8 cellular contexts compared by ENCODE assay signal in genomic region chr15:31435256-31435781, GRCh38.
DNase-seq lines count a peak whose midpoint lies in the region; ATAC-seq lines count a peak whose summit lies in the region.

No MANE protein-coding gene starts in this region.

- no peaks in the 10 kb centered on the region for H3K9me3 ChIP-seq in duodenal mucosa (ENCODE audit: control insufficient read depth in 1 of 2, low read length in 2 of 2)

- H3K27me3 Mint-ChIP-seq in memory B cell, result no peaks in the 10 kb centered on the region

- peak overlapping the region; percentile 50 to 53 for H3K4me3 ChIP-seq in duodenal mucosa (ENCODE audit: low read depth in 1 of 2, low read length in 2 of 2)

- H3K9ac ChIP-seq in duodenal mucosa (ENCODE audit: low read depth in 1 of 2, low read length in 2 of 2), result peak overlapping the region; percentile 31 to 52

- H3K4me1 ChIP-seq in duodenal mucosa (ENCODE audit: control insufficient read depth in 1 of 2, insufficient read depth in 2 of 2, low read length in 2 of 2), result peaks cover 27 to 34% of the 10 kb centered on the region in 2 donors

- H3K27me3 ChIP-seq in duodenal mucosa (ENCODE audit: control insufficient read depth in 1 of 2, insufficient read depth in 2 of 2, low read length in 2 of 2), result no peaks in the 10 kb centered on the region

- H3K27ac Mint-ChIP-seq in memory B cell, result peak overlapping the region; percentile 91

- no peaks in the 10 kb centered on the region for H3K36me3 ChIP-seq in duodenal mucosa (ENCODE audit: control insufficient read depth in 1 of 2, insufficient read depth in 2 of 2, low read length in 2 of 2)

- DNase-seq in NCI-H2107 treated with DMSO at 0.1 percent for 48 hours (lab: John Stamatoyannopoulos, UW; ENCODE audit: unreplicated experiment) (peak; percentile 8), NCI-H2107 (lab: John Stamatoyannopoulos, UW) (no peak), NCI-H524 (lab: John Stamatoyannopoulos, UW) (peak; percentile 84 to 94), memory B cell (ENCODE audit: low spot score in 2 of 2) (peak; percentile 62 to 68)
- DNase-seq in activated CD4-positive, alpha-beta T cell treated with anti-CD3 and anti-CD28 coated beads, Interleukin-2, amount 50 U/mL, for 1 hour, result peak; percentile 75
- peak; percentile 59 for DNase-seq in stimulated activated CD8-positive, alpha-beta memory T cell treated with anti-CD3 and anti-CD28 coated beads, Interleukin-12 subunit alpha, Interleukin-12 subunit beta, amount 100 ng/mL, for 1 hour (ENCODE audit: low read depth)

- H3K36me3 Mint-ChIP-seq in memory B cell, result no peaks in the 10 kb centered on the region

- H3K4me1 Mint-ChIP-seq in memory B cell, result peaks cover 43% of the 10 kb centered on the region

- H3K4me3 Mint-ChIP-seq in memory B cell, result peak overlapping the region; percentile 84

- ATAC-seq in HG02970 (IDR thresholded peaks at IDR 0.05; ENCODE audit: low FRiP score, unreplicated experiment) (peak; percentile 59), memory B cell (ENCODE audit: low read depth) (peak; percentile 81)

- peak overlapping the region; percentile 83 for H3K27ac ChIP-seq in duodenal mucosa (ENCODE audit: low read depth, low read length)

- H3K9me3 Mint-ChIP-seq in memory B cell, result no peaks in the 10 kb centered on the region
